ENCODE assay signal across 12 cellular contexts in genomic region chr5:146751054-146751453, GRCh38.
A peak's percentile ranks its signal among the peaks of the same experiment; 100 is the strongest.
DNase-seq lines count a peak whose midpoint lies in the region; ATAC-seq and TF ChIP-seq lines count a peak whose summit lies in the region.
"Had no signal": no experiment of that assay in that cellular context is flagged by ENCODE, and none has a peak within 500 bp of the region (broad histone marks: within the 10 kb centered on the region; RNA-seq: fewer than 3 reads in every experiment).

No MANE protein-coding gene starts in this region.

- no peaks in the 10 kb centered on the region for H3F3A ChIP-seq in Loucy (ENCODE audit: low read depth)

- intact Hi-C loops in right lobe of liver (cut with DNase I) = no loop called here

- H3K9me3 ChIP-seq in Loucy (ENCODE audit: insufficient read depth, low read depth, low read length) = no peaks in the 10 kb centered on the region
- no peaks in the 10 kb centered on the region for H3K9me3 ChIP-seq in T-helper 17 cell (ENCODE audit: control insufficient read depth, low read length, poor library complexity, severe bottlenecking)
- no peaks in the 10 kb centered on the region for H3K9me3 ChIP-seq in right lobe of liver

- H3K9me2 ChIP-seq in Loucy (replicated peaks; ENCODE audit: low read depth, low read length) = no peaks in the 10 kb centered on the region

- H3K4me3 Mint-ChIP-seq in T-helper 17 cell = peak overlapping the region; percentile 22
- H3K4me3 Mint-ChIP-seq: nephron progenitor cell had no signal

- DNase-seq in COLO668 (lab: John Stamatoyannopoulos, UW; ENCODE audit: unreplicated experiment) = peak; percentile 6
- no peak for DNase-seq in T-helper 17 cell
- DNase-seq in right lobe of liver = no peak
- no peak for DNase-seq in AG08395 (ENCODE audit: low spot score)
- no peak for DNase-seq in NCI-H1930 (lab: John Stamatoyannopoulos, UW)
- DNase-seq: head of caudate nucleus, left cardiac atrium, nephron progenitor cell had no signal

- 0 out of 2 replicates have a peak overlapping the region, but pooled peaks have one; percentile 59 for H2AFZ ChIP-seq in Loucy (ENCODE audit: low read length)

- H3K4me1 ChIP-seq in Loucy (ENCODE audit: insufficient read depth, low read length, poor library complexity, severe bottlenecking) = peaks cover 35% of the 10 kb centered on the region
- H3K4me1 ChIP-seq in right lobe of liver = peaks cover 0 to 40% (median 0%) of the 10 kb centered on the region in 4 donors

- no peaks in the 10 kb centered on the region for H3K27me3 ChIP-seq in Loucy (ENCODE audit: insufficient read depth, low read length, poor library complexity, severe bottlenecking)
- no peaks in the 10 kb centered on the region for H3K27me3 ChIP-seq in right lobe of liver
- H3K27me3 ChIP-seq: cardiac muscle cell had no signal

- H3K4me3 ChIP-seq in Loucy (ENCODE audit: low read length, poor library complexity, severe bottlenecking) (no peak overlapping the region), right lobe of liver (no peak overlapping the region)
- H3K4me3 ChIP-seq: cardiac muscle cell, smooth muscle cell had no signal

- TF ChIP-seq CTCF in Loucy (conservative IDR thresholded peaks at IDR 0.05; ENCODE audit: low read length) (no peak), right lobe of liver (IDR thresholded peaks at IDR 0.05) (no peak)

- H3K9ac ChIP-seq in Loucy (ENCODE audit: low read depth, low read length, poor library complexity, severe bottlenecking) = no peak overlapping the region

- WGBS in right lobe of liver (ENCODE audit: insufficient coverage, low coverage, low lambda C conversion rate, missing lambda C conversion rate) = 39% methylated on average over 3 of the region's 3 CpGs

- peak overlapping the region; percentile 96 for H3K27ac Mint-ChIP-seq in T-helper 17 cell
- H3K27ac Mint-ChIP-seq: nephron progenitor cell had no signal

- no peaks in the 10 kb centered on the region for H3K36me3 ChIP-seq in Loucy (ENCODE audit: insufficient read depth, low read length)
- H3K36me3 ChIP-seq in right lobe of liver = no peaks in the 10 kb centered on the region
- H3K36me3 ChIP-seq: cardiac muscle cell had no signal

- no peak for TF ChIP-seq POLR2A in right lobe of liver (IDR thresholded peaks at IDR 0.05)

- H3K4me2 ChIP-seq in Loucy (ENCODE audit: low read depth, low read length, poor library complexity, severe bottlenecking) = no peak overlapping the region
- H3K4me2 ChIP-seq: smooth muscle cell had no signal

- ATAC-seq in T-helper 17 cell (no peak), right lobe of liver (peak; percentile 80 to 95 (median 88)), HG03432 (IDR thresholded peaks at IDR 0.05; ENCODE audit: unreplicated experiment) (no peak)

- no peaks in the 10 kb centered on the region for H4K20me1 ChIP-seq in Loucy (ENCODE audit: insufficient read depth, low read length, poor library complexity, severe bottlenecking)

- peaks cover 35% of the 10 kb centered on the region for H3K4me1 Mint-ChIP-seq in T-helper 17 cell
- H3K4me1 Mint-ChIP-seq: nephron progenitor cell had no signal

- no peaks in the 10 kb centered on the region for H3K27me3 Mint-ChIP-seq in T-helper 17 cell

- no peaks in the 10 kb centered on the region for H3K79me2 ChIP-seq in Loucy (ENCODE audit: insufficient read depth, low read length)

- peak overlapping the region in 1 of 3 donors; percentile 66 for H3K27ac ChIP-seq in right lobe of liver
- H3K27ac ChIP-seq: cardiac muscle cell had no signal

- H3K36me3 Mint-ChIP-seq in T-helper 17 cell (ENCODE audit: low read depth) = no peaks in the 10 kb centered on the region

Comparison
In these comparisons a context has a peak if more than half of its experiments do, and no peak if none do; other contexts are left out.
1. ATAC-seq: peak in right lobe of liver (4 of 4); none in T-helper 17 cell (single experiment) and HG03432 (single experiment).